Comparison of ENCODE assay signal across 21 cellular contexts in the genomic region with DNA sequence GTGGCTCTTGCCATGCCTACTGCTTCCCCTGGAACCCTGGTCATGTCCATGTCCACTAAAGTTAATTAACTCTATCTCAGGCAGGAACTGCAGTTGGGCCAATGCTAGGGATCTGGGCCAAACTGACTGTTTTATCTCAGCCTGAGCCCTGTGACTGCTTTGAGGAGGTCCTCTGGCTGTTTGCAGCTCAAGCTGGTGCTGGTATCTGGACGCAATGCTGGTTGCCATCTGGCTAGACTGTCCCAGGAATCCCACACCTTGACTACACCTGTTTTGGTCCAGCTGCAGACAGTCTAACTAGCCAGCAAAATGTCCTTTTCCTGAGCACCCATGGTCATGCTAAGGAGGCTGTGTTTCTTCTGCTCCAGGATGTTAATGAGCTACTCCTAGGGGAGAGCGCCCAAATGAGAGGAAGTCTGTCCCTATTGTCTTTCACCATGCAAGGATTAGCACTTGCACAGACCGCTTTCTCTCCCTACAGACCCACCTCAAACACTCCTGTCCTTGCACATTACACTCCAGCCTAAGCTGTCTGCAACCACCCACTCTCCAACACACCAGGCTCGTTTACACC.
A peak's percentile ranks its signal among the peaks of the same experiment; 100 is the strongest.
DNase-seq lines count a peak whose midpoint lies in the region; ATAC-seq, FAIRE-seq and TF ChIP-seq lines count a peak whose summit lies in the region.
"Had no signal": no experiment of that assay in that cellular context is flagged by ENCODE, and none has a peak within 500 bp of the region (broad histone marks: within the 10 kb centered on the region; RNA-seq: fewer than 3 reads in every experiment).

No MANE protein-coding gene starts in this region.

- no peak overlapping the region for H2AK5ac ChIP-seq in H1 (ENCODE audit: low read depth, low read length)

- H3K27ac ChIP-seq in H1 (ENCODE audit: low read depth, low read length) = no peak overlapping the region
- H3K27ac ChIP-seq in CD8-positive, alpha-beta T cell (ENCODE audit: low read depth, low read length) = no peak overlapping the region

- no peak overlapping the region for H2BK120ac ChIP-seq in H1 (replicated peaks; ENCODE audit: low read depth, low read length)

- H3K9me3 ChIP-seq in NT2/D1 (ENCODE audit: insufficient read depth, low read length) (no peaks in the 10 kb centered on the region), H1 (ENCODE audit: insufficient read depth in 2 of 2, low read depth in 1 of 2, low read length in 1 of 2) (no peaks in the 10 kb centered on the region)
- H3K9me3 ChIP-seq in CD8-positive, alpha-beta T cell (ENCODE audit: low read length) = no peaks in the 10 kb centered on the region
- H3K9me3 ChIP-seq: BE2C, Caco-2 had no signal

- no peak overlapping the region for H3K4ac ChIP-seq in H1 (replicated peaks; ENCODE audit: insufficient read length, low read depth, low read length)

- peak overlapping the region; percentile 62; the same call in 1 of the 2 replicates for H2AFZ ChIP-seq in H1 (ENCODE audit: low read length)

- H4K20me1 ChIP-seq in H1 (replicated peaks in 1 of 2; ENCODE audit: control insufficient read depth in 1 of 2, insufficient read depth in 2 of 2, low read length in 2 of 2) = no peaks in the 10 kb centered on the region

- WGBS in H1 (ENCODE audit: extremely low coverage in 1 of 2, insufficient coverage in 1 of 2, insufficient read length in 1 of 2, insufficient replicate concordance in 2 of 2, low coverage in 1 of 2, low lambda C conversion rate in 2 of 2, missing lambda C conversion rate in 1 of 2), 2 experiments = 83% methylated on average over 4 of the region's 4 CpGs; no CpG with 5 or more reads in 1 of the 2 experiments

- ATAC-seq in left ventricle myocardium superior (peak; percentile 48), left cardiac atrium (no peak), sciatic nerve (no peak)
- no peak for ATAC-seq in CD8-positive, alpha-beta T cell
- ATAC-seq: HCT116 had no signal

- H3K4me3 ChIP-seq in NT2/D1 (ENCODE audit: insufficient read length, low read depth) (no peak overlapping the region), H1 (ENCODE audit: extremely low read depth in 1 of 4, insufficient read depth in 2 of 4, low read depth in 3 of 4, low read length in 4 of 4) (no peak overlapping the region)
- H3K4me3 ChIP-seq in CD8-positive, alpha-beta T cell (ENCODE audit: low read depth, low read length) = no peak overlapping the region

- FAIRE-seq in H1 (lab: Jason Lieb, UNC) = peak; percentile 32
- FAIRE-seq: A204.1, D721Med, G401.6, GM12891, GM19239, H54, HTR-8/SVneo had no signal

- no peak overlapping the region for H3K23ac ChIP-seq in H1 (ENCODE audit: insufficient read length)

- H2BK20ac ChIP-seq in H1 (ENCODE audit: low read length) = no peak overlapping the region; the same call in 1 of the 2 replicates

- H3K56ac ChIP-seq in H1 (replicated peaks; ENCODE audit: insufficient read length, low read depth, low read length) = no peak overlapping the region

- no peaks in the 10 kb centered on the region for H3K36me3 Mint-ChIP-seq in CD8-positive, alpha-beta T cell
- H3K36me3 Mint-ChIP-seq: CD4-positive, CD25-positive, alpha-beta regulatory T cell had no signal

- TF ChIP-seq POLR2A in H1 (IDR thresholded peaks at IDR 0.05; ENCODE audit: control extremely low read depth in 1 of 2, low read depth in 2 of 2, low read length in 2 of 2) = no peak

- CTCF ChIA-PET in H1 (lab: Charles Lee; ENCODE audit: partially characterized antibody) = interaction anchor here (1.0 to 2.6 kb wide), 5 partner anchors 15 to 383 kb away, joined by 4 to 17 read pairs (median 4); no protein-coding TSS in a partner anchor
- CTCF ChIA-PET in CD8-positive, alpha-beta T cell (lab: Charles Lee) = no interaction called here

- no peaks in the 10 kb centered on the region for H3K36me3 ChIP-seq in NT2/D1 (ENCODE audit: insufficient read depth, insufficient read length, low read length)
- no peaks in the 10 kb centered on the region for H3K36me3 ChIP-seq in H1 (ENCODE audit: control insufficient read depth in 2 of 4, insufficient read depth in 4 of 4, low read length in 3 of 4)
- no peaks in the 10 kb centered on the region for H3K36me3 ChIP-seq in CD8-positive, alpha-beta T cell (ENCODE audit: insufficient read depth, low read length)
- H3K36me3 ChIP-seq: BE2C had no signal

- H3K9me3 Mint-ChIP-seq in CD8-positive, alpha-beta T cell = peaks cover 6% of the 10 kb centered on the region
- H3K9me3 Mint-ChIP-seq: HFFc6 had no signal

- no peak overlapping the region for H4K5ac ChIP-seq in H1 (ENCODE audit: insufficient read length, low read depth, low read length)

- POLR2A ChIA-PET in H1 (lab: Charles Lee; ENCODE audit: partially characterized antibody) = no interaction called here
- POLR2A ChIA-PET in CD8-positive, alpha-beta T cell (lab: Charles Lee) = no interaction called here

- 0 out of 2 replicates have a peak overlapping the region, but pooled peaks have one; percentile 56 for H3K18ac ChIP-seq in H1 (ENCODE audit: extremely low read depth, low read length)

- H4K91ac ChIP-seq in H1 (replicated peaks; ENCODE audit: insufficient read length, low read length) = no peak overlapping the region

- H3K4me1 ChIP-seq in NT2/D1 (ENCODE audit: insufficient read depth, insufficient read length) = peaks cover 2% of the 10 kb centered on the region
- peaks cover 0 to 7% (median 2%) of the 10 kb centered on the region in 4 experiments; a peak in 4 of 7 replicates for H3K4me1 ChIP-seq in H1 (replicated peaks in 1 of 4; ENCODE audit: control insufficient read depth in 3 of 4, insufficient read depth in 4 of 4, low read length in 3 of 4)
- H3K4me1 ChIP-seq in CD8-positive, alpha-beta T cell (ENCODE audit: insufficient read depth, low read length) = no peaks in the 10 kb centered on the region
- H3K4me1 ChIP-seq: BE2C, Caco-2 had no signal

- H3K79me1 ChIP-seq in H1 (ENCODE audit: low read depth, low read length) = no peaks in the 10 kb centered on the region; the same call in 1 of the 2 replicates

- no peaks in the 10 kb centered on the region for H3K4me1 Mint-ChIP-seq in CD8-positive, alpha-beta T cell (ENCODE audit: low read depth)
- H3K4me1 Mint-ChIP-seq: CD4-positive, CD25-positive, alpha-beta regulatory T cell had no signal

- no peak overlapping the region for H2BK15ac ChIP-seq in H1 (ENCODE audit: low read length)

- H3K9ac ChIP-seq in NT2/D1 (ENCODE audit: insufficient read length, low read depth) (no peak overlapping the region), H1 (replicated peaks in 1 of 4; ENCODE audit: extremely low read depth in 1 of 4, low read depth in 3 of 4, low read length in 3 of 4) (no peak overlapping the region)

- TF ChIP-seq EP300 in H1 (IDR thresholded peaks at IDR 0.05; ENCODE audit: borderline replicate concordance in 1 of 2, low read depth in 2 of 2, low read length in 2 of 2) = no peak

- H3K27me3 ChIP-seq in NT2/D1 (ENCODE audit: insufficient read depth, insufficient read length) = no peaks in the 10 kb centered on the region
- no peaks in the 10 kb centered on the region for H3K27me3 ChIP-seq in H1 (replicated peaks in 1 of 4; ENCODE audit: control insufficient read depth in 3 of 4, extremely low read depth in 1 of 4, insufficient read depth in 3 of 4, low read length in 3 of 4)
- no peaks in the 10 kb centered on the region for H3K27me3 ChIP-seq in CD8-positive, alpha-beta T cell (ENCODE audit: insufficient read depth, low read length)
- H3K27me3 ChIP-seq: BE2C had no signal

- no peaks in the 10 kb centered on the region for H3K27me3 Mint-ChIP-seq in CD8-positive, alpha-beta T cell (ENCODE audit: low read depth)
- H3K27me3 Mint-ChIP-seq: CD4-positive, CD25-positive, alpha-beta regulatory T cell had no signal

- no peak overlapping the region for H3K4me3 Mint-ChIP-seq in CD8-positive, alpha-beta T cell
- H3K4me3 Mint-ChIP-seq: CD4-positive, CD25-positive, alpha-beta regulatory T cell; HFFc6 had no signal

- no peak overlapping the region for H3K14ac ChIP-seq in H1 (ENCODE audit: insufficient read length)

- TF ChIP-seq RAD21 in H1 (IDR thresholded peaks at IDR 0.05 in 1 of 2, conservative IDR thresholded peaks at IDR 0.05 in 1 of 2; ENCODE audit: low read depth in 2 of 2, low read length in 2 of 2) = no peak

- H2BK5ac ChIP-seq in H1 (ENCODE audit: low read depth, low read length) = no peak overlapping the region

- no peak overlapping the region for H4K8ac ChIP-seq in H1 (ENCODE audit: extremely low read depth, insufficient read depth, low read length)

- intact Hi-C loops in left ventricle myocardium superior (cut with micrococcal nuclease) = no loop called here
- intact Hi-C loops in left cardiac atrium (cut with DNase I) = no loop called here
- intact Hi-C loops in CD8-positive, alpha-beta T cell (cut with DNase I, micrococcal nuclease) = no loop called here
- intact Hi-C loops in sciatic nerve (cut with DNase I) = loop anchor here (5.0 kb wide), 1 partner anchor 1627 kb away; no protein-coding TSS in a partner anchor

- H3K79me2 ChIP-seq in H1 (ENCODE audit: control insufficient read depth in 1 of 2, insufficient read depth in 2 of 2, low read length in 2 of 2) = no peaks in the 10 kb centered on the region

- H3K23me2 ChIP-seq in H1 (ENCODE audit: low read depth, low read length) = no peaks in the 10 kb centered on the region

- no peak overlapping the region for H3K4me2 ChIP-seq in H1 (ENCODE audit: insufficient read depth in 1 of 2, low read depth in 2 of 2, low read length in 2 of 2)

- no peak for TF ChIP-seq CTCF in H1 (IDR thresholded peaks at IDR 0.05; ENCODE audit: control extremely low read depth in 1 of 3, insufficient read depth in 1 of 3, low read depth in 1 of 3, low read length in 3 of 3)
- TF ChIP-seq CTCF in CD8-positive, alpha-beta T cell (IDR thresholded peaks at IDR 0.05) = no peak

- no peak overlapping the region for H3K27ac Mint-ChIP-seq in CD8-positive, alpha-beta T cell
- H3K27ac Mint-ChIP-seq: CD4-positive, CD25-positive, alpha-beta regulatory T cell; HFFc6 had no signal

- H2BK12ac ChIP-seq in H1 (ENCODE audit: low read depth, low read length) = peak overlapping the region; percentile 61; the same call in 1 of the 2 replicates

- DNase-seq in left ventricle myocardium superior (no peak), left cardiac atrium (no peak), NT2/D1 (ENCODE audit: low read depth, low spot score) (peak; percentile 36), H1 (ENCODE audit: low read depth in 1 of 2, low spot score in 2 of 2) (no peak), sciatic nerve (ENCODE audit: low spot score) (no peak)
- no peak for DNase-seq in CD8-positive, alpha-beta T cell
- DNase-seq: ACHN; BE2C; C1 segment of cervical spinal cord; Caco-2; CD4-positive, CD25-positive, alpha-beta regulatory T cell; HFFc6; IMR-90 had no signal

TF ChIP-seq in H1, 55 proteins besides CTCF, POLR2A, EP300 and RAD21 (continues in another document):
- TF ChIP-seq RBBP5 (IDR thresholded peaks at IDR 0.05; ENCODE audit: borderline replicate concordance, low read depth, low read length) = no peak
- no peak for TF ChIP-seq JUND (IDR thresholded peaks at IDR 0.05; ENCODE audit: low read length)
- no peak for TF ChIP-seq FOSL1 (IDR thresholded peaks at IDR 0.05; ENCODE audit: insufficient read depth, low read depth, low read length)
